In genomic region chrX:7283741-7284140, GRCh38 we compare ENCODE assay signal across 17 cellular contexts.
A peak's percentile ranks its signal among the peaks of the same experiment; 100 is the strongest.
DNase-seq lines count a peak whose midpoint lies in the region; ATAC-seq, FAIRE-seq and TF ChIP-seq lines count a peak whose summit lies in the region.
"Had no signal": no experiment of that assay in that cellular context is flagged by ENCODE, and none has a peak within 500 bp of the region (broad histone marks: within the 10 kb centered on the region; RNA-seq: fewer than 3 reads in every experiment).

No MANE protein-coding gene starts in this region.

- no peaks in the 10 kb centered on the region for H3K27me3 Mint-ChIP-seq in activated CD8-positive, alpha-beta T cell treated with anti-CD3 and anti-CD28 coated beads, Interleukin-2, amount 10 ng/mL, durations not matched to agents 7 days and 5 days (ENCODE audit: low read depth)
- H3K27me3 Mint-ChIP-seq: CD4-positive, alpha-beta memory T cell had no signal

- H2BK15ac ChIP-seq in H1 (ENCODE audit: low read length): no peak overlapping the region

- H2BK12ac ChIP-seq in H1 (ENCODE audit: low read depth, low read length): no peak overlapping the region

- H3K4me3 ChIP-seq in H1 (ENCODE audit: extremely low read depth in 1 of 4, insufficient read depth in 2 of 4, low read depth in 3 of 4, low read length in 4 of 4): no peak overlapping the region
- H3K4me3 ChIP-seq: GM12878, GM23338 had no signal

- no peaks in the 10 kb centered on the region for H4K20me1 ChIP-seq in H1 (replicated peaks in 1 of 2; ENCODE audit: control insufficient read depth in 1 of 2, insufficient read depth in 2 of 2, low read length in 2 of 2)

- WGBS in H1 (ENCODE audit: extremely low coverage in 1 of 2, insufficient coverage in 1 of 2, insufficient read length in 1 of 2, insufficient replicate concordance in 2 of 2, low coverage in 1 of 2, low lambda C conversion rate in 2 of 2, missing lambda C conversion rate in 1 of 2), 2 experiments: 100% methylated on average over 2 of the region's 2 CpGs; no CpG with 5 or more reads in 1 of the 2 experiments

- peak; percentile 24 for FAIRE-seq in H1 (lab: Jason Lieb, UNC)
- FAIRE-seq: GM12878 had no signal

- H2BK5ac ChIP-seq in H1 (ENCODE audit: low read depth, low read length): no peak overlapping the region

- no peak overlapping the region for H2AK5ac ChIP-seq in H1 (ENCODE audit: low read depth, low read length)

- H3K79me1 ChIP-seq in H1 (ENCODE audit: low read depth, low read length): no peaks in the 10 kb centered on the region

- H3K9ac ChIP-seq in H1 (replicated peaks in 1 of 4; ENCODE audit: extremely low read depth in 1 of 4, low read depth in 3 of 4, low read length in 3 of 4): no peak overlapping the region

- no peak overlapping the region for H3K56ac ChIP-seq in H1 (replicated peaks; ENCODE audit: insufficient read length, low read depth, low read length)

- H3K79me2 ChIP-seq in H1 (ENCODE audit: control insufficient read depth in 1 of 2, insufficient read depth in 2 of 2, low read length in 2 of 2): no peaks in the 10 kb centered on the region

- no peaks in the 10 kb centered on the region for H3K27me3 ChIP-seq in H1 (replicated peaks in 1 of 4; ENCODE audit: control insufficient read depth in 3 of 4, extremely low read depth in 1 of 4, insufficient read depth in 3 of 4, low read length in 3 of 4)

- DNase-seq in NCI-H82 treated with DMSO at 0.1 percent for 48 hours (lab: John Stamatoyannopoulos, UW; ENCODE audit: unreplicated experiment) (peak; percentile 58), H1 (ENCODE audit: low read depth in 1 of 2, low spot score in 2 of 2) (no peak), kidney tubule cell (ENCODE audit: low spot score) (peak; percentile 13), GOT3 (lab: John Stamatoyannopoulos, UW) (no peak)
- DNase-seq in activated CD8-positive, alpha-beta T cell treated with anti-CD3 and anti-CD28 coated beads, Interleukin-2, amount 10 ng/mL, durations not matched to agents 7 days and 5 days: no peak
- DNase-seq: C1 segment of cervical spinal cord; Calu3; CD4-positive, alpha-beta memory T cell; COR-L47; DMS79; EL; GDM1; H7; HCEC 1CT had no signal

- no peak overlapping the region for H2BK20ac ChIP-seq in H1 (ENCODE audit: low read length)

- H3K4me1 ChIP-seq in H1 (replicated peaks in 1 of 4; ENCODE audit: control insufficient read depth in 3 of 4, insufficient read depth in 4 of 4, low read length in 3 of 4): no peaks in the 10 kb centered on the region

- H2BK120ac ChIP-seq in H1 (replicated peaks; ENCODE audit: low read depth, low read length): no peak overlapping the region

- H3K9me3 ChIP-seq in H1 (ENCODE audit: insufficient read depth in 2 of 2, low read depth in 1 of 2, low read length in 1 of 2): no peaks in the 10 kb centered on the region

- no peak overlapping the region for H2AFZ ChIP-seq in H1 (ENCODE audit: low read length)
- H2AFZ ChIP-seq: GM23338 had no signal

- no peaks in the 10 kb centered on the region for H3K4me1 Mint-ChIP-seq in activated CD8-positive, alpha-beta T cell treated with anti-CD3 and anti-CD28 coated beads, Interleukin-2, amount 10 ng/mL, durations not matched to agents 7 days and 5 days (ENCODE audit: low read depth)
- H3K4me1 Mint-ChIP-seq: CD4-positive, alpha-beta memory T cell; GM23338 had no signal

- TF ChIP-seq CTCF in H1 (IDR thresholded peaks at IDR 0.05; ENCODE audit: control extremely low read depth in 1 of 3, insufficient read depth in 1 of 3, low read depth in 1 of 3, low read length in 3 of 3): no peak

- no peaks in the 10 kb centered on the region for H3K36me3 Mint-ChIP-seq in activated CD8-positive, alpha-beta T cell treated with anti-CD3 and anti-CD28 coated beads, Interleukin-2, amount 10 ng/mL, durations not matched to agents 7 days and 5 days (ENCODE audit: low read depth)

- H4K91ac ChIP-seq in H1 (replicated peaks; ENCODE audit: insufficient read length, low read length): no peak overlapping the region

- H3K27ac ChIP-seq in H1 (ENCODE audit: low read depth, low read length): no peak overlapping the region

- no peak overlapping the region for H3K4me3 Mint-ChIP-seq in activated CD8-positive, alpha-beta T cell treated with anti-CD3 and anti-CD28 coated beads, Interleukin-2, amount 10 ng/mL, durations not matched to agents 7 days and 5 days
- H3K4me3 Mint-ChIP-seq: CD4-positive, alpha-beta memory T cell; GM23338 had no signal

- 0 out of 2 replicates have a peak, but pooled peaks cover 2% of the 10 kb centered on the region for H3K23me2 ChIP-seq in H1 (ENCODE audit: low read depth, low read length)

- no peak overlapping the region for H3K4me2 ChIP-seq in H1 (ENCODE audit: insufficient read depth in 1 of 2, low read depth in 2 of 2, low read length in 2 of 2)
- H3K4me2 ChIP-seq: GM23338 had no signal

- ATAC-seq in activated CD8-positive, alpha-beta T cell treated with anti-CD3 and anti-CD28 coated beads, Interleukin-2, amount 10 ng/mL, durations not matched to agents 7 days and 5 days: no peak
- ATAC-seq in GM18868 (IDR thresholded peaks at IDR 0.05; ENCODE audit: unreplicated experiment): no peak
- ATAC-seq: GM12878, GM23338 had no signal

- no peak for TF ChIP-seq RAD21 in H1 (IDR thresholded peaks at IDR 0.05 in 1 of 2, conservative IDR thresholded peaks at IDR 0.05 in 1 of 2; ENCODE audit: low read depth in 2 of 2, low read length in 2 of 2)

- no peak overlapping the region for H4K8ac ChIP-seq in H1 (ENCODE audit: extremely low read depth, insufficient read depth, low read length)

- no peak for TF ChIP-seq EP300 in H1 (IDR thresholded peaks at IDR 0.05; ENCODE audit: borderline replicate concordance in 1 of 2, low read depth in 2 of 2, low read length in 2 of 2)

- TF ChIP-seq POLR2A in H1 (IDR thresholded peaks at IDR 0.05; ENCODE audit: control extremely low read depth in 1 of 2, low read depth in 2 of 2, low read length in 2 of 2): no peak

- H3K9me3 Mint-ChIP-seq in activated CD8-positive, alpha-beta T cell treated with anti-CD3 and anti-CD28 coated beads, Interleukin-2, amount 10 ng/mL, durations not matched to agents 7 days and 5 days (ENCODE audit: insufficient read depth): no peaks in the 10 kb centered on the region
- H3K9me3 Mint-ChIP-seq: CD4-positive, alpha-beta memory T cell; GM23338 had no signal

- no peaks in the 10 kb centered on the region for H3K36me3 ChIP-seq in H1 (ENCODE audit: control insufficient read depth in 2 of 4, insufficient read depth in 4 of 4, low read length in 3 of 4)

- no peak overlapping the region for H3K18ac ChIP-seq in H1 (ENCODE audit: extremely low read depth, low read length)

- H3K23ac ChIP-seq in H1 (ENCODE audit: insufficient read length): no peak overlapping the region

- POLR2A ChIA-PET in H1 (lab: Charles Lee; ENCODE audit: partially characterized antibody): no interaction called here
- POLR2A ChIA-PET in activated CD8-positive, alpha-beta T cell treated with anti-CD3 and anti-CD28 coated beads, Interleukin-2, amount 10 ng/mL, durations not matched to agents 7 days and 5 days (lab: Charles Lee): no interaction called here

- no peak overlapping the region for H3K14ac ChIP-seq in H1 (ENCODE audit: insufficient read length)

- CTCF ChIA-PET in H1 (lab: Charles Lee; ENCODE audit: partially characterized antibody): interaction anchor here (0.6 kb wide), 1 partner anchor 8 kb away, joined by 3 read pairs; no protein-coding TSS in a partner anchor
- CTCF ChIA-PET in activated CD8-positive, alpha-beta T cell treated with anti-CD3 and anti-CD28 coated beads, Interleukin-2, amount 10 ng/mL, durations not matched to agents 7 days and 5 days (lab: Charles Lee): no interaction called here

- no peak overlapping the region for H4K5ac ChIP-seq in H1 (ENCODE audit: insufficient read length, low read depth, low read length)

- no peak overlapping the region for H3K4ac ChIP-seq in H1 (replicated peaks; ENCODE audit: insufficient read length, low read depth, low read length)

- no peak overlapping the region for H3K27ac Mint-ChIP-seq in activated CD8-positive, alpha-beta T cell treated with anti-CD3 and anti-CD28 coated beads, Interleukin-2, amount 10 ng/mL, durations not matched to agents 7 days and 5 days
- H3K27ac Mint-ChIP-seq: CD4-positive, alpha-beta memory T cell; GM23338 had no signal

TF ChIP-seq in H1, 55 proteins besides CTCF, POLR2A, EP300 and RAD21 (continues in another document):
- TF ChIP-seq SIRT6 (IDR thresholded peaks at IDR 0.05; ENCODE audit: low read length) (no peak), E2F6 (IDR thresholded peaks at IDR 0.05) (no peak), EGR1 (IDR thresholded peaks at IDR 0.05; ENCODE audit: borderline replicate concordance, low read depth, low read length) (no peak), SIX5 (IDR thresholded peaks at IDR 0.05; ENCODE audit: low read depth, low read length) (no peak), CBX5 (IDR thresholded peaks at IDR 0.05; ENCODE audit: low read depth, low read length) (no peak), CBX8 (IDR thresholded peaks at IDR 0.05; ENCODE audit: borderline replicate concordance, low read depth, low read length) (no peak), SP1 (IDR thresholded peaks at IDR 0.05; ENCODE audit: low read depth, low read length) (no peak), HDAC2 (IDR thresholded peaks at IDR 0.05; ENCODE audit: borderline replicate concordance in 1 of 2, low read depth in 2 of 2, low read length in 2 of 2) (no peak), CREB1 (IDR thresholded peaks at IDR 0.05) (no peak), KDM1A (IDR thresholded peaks at IDR 0.05; ENCODE audit: borderline replicate concordance, low read length) (no peak), JUN (IDR thresholded peaks at IDR 0.05; ENCODE audit: low read depth, low read length) (no peak), SP2 (IDR thresholded peaks at IDR 0.05; ENCODE audit: low read length) (no peak), SIN3A (conservative IDR thresholded peaks at IDR 0.05 in 1 of 2, IDR thresholded peaks at IDR 0.05 in 1 of 2; ENCODE audit: low read depth in 1 of 2, low read length in 2 of 2) (no peak), ATF3 (IDR thresholded peaks at IDR 0.05; ENCODE audit: insufficient read depth, low read depth, low read length) (no peak), RFX5 (IDR thresholded peaks at IDR 0.05; ENCODE audit: borderline replicate concordance, low read depth, low read length) (no peak), TBP (IDR thresholded peaks at IDR 0.05; ENCODE audit: low read depth, low read length) (no peak)

Comparison
In these comparisons a context has a peak if more than half of its experiments do, and no peak if none do; other contexts are left out.
1. DNase-seq: peak in NCI-H82 treated with DMSO at 0.1 percent for 48 hours (single experiment) and kidney tubule cell (single experiment); none in H1 (0 of 2), activated CD8-positive, alpha-beta T cell treated with anti-CD3 and anti-CD28 coated beads, Interleukin-2, amount 10 ng/mL, durations not matched to agents 7 days and 5 days (single experiment) and GOT3 (single experiment).